In genomic region chr16:82603784-82604411, GRCh38 we compare ENCODE assay signal across 9 cellular contexts. TPM values are rescaled to one million over a fixed set of nuclear protein-coding genes. Genes with fewer than 3 reads are reported as not detected.
DNase-seq lines count a peak whose midpoint lies in the region; ATAC-seq and TF ChIP-seq lines count a peak whose summit lies in the region.
"Had no signal": no experiment of that assay in that cellular context is flagged by ENCODE, and none has a peak within 500 bp of the region (broad histone marks: within the 10 kb centered on the region; RNA-seq: fewer than 3 reads in every experiment).

No MANE protein-coding gene starts in this region.

- DNase-seq in GM13977 (ENCODE audit: low spot score) = no peak
- peak; percentile 39 for DNase-seq in RKO (ENCODE audit: low spot score)
- peak; percentile 46 for DNase-seq in foreskin melanocyte
- peak; percentile 51 for DNase-seq in prostate gland (ENCODE audit: low spot score)
- DNase-seq in activated CD8-positive, alpha-beta memory T cell treated with anti-CD3 and anti-CD28 coated beads, Interleukin-2, amount 10 ng/mL, durations not matched to agents 7 days and 5 days = no peak
- DNase-seq: naive B cell had no signal

- in situ Hi-C loops in GM13977 (cut with MboI; ENCODE audit: low pct_unique_long_range_greater_than_20kb, low sequenced_read_pairs, unreplicated experiment) = no loop called here

- H3K4me1 Mint-ChIP-seq in activated CD8-positive, alpha-beta memory T cell treated with anti-CD3 and anti-CD28 coated beads, Interleukin-2, amount 10 ng/mL, durations not matched to agents 7 days and 5 days = no peaks in the 10 kb centered on the region
- H3K4me1 Mint-ChIP-seq: naive B cell had no signal

- H3K36me3 ChIP-seq in prostate gland = no peaks in the 10 kb centered on the region

- H3K4me3 ChIP-seq in prostate gland = no peak overlapping the region

- H3K4me3 Mint-ChIP-seq in activated CD8-positive, alpha-beta memory T cell treated with anti-CD3 and anti-CD28 coated beads, Interleukin-2, amount 10 ng/mL, durations not matched to agents 7 days and 5 days = no peak overlapping the region
- H3K4me3 Mint-ChIP-seq: naive B cell had no signal

- intact Hi-C loops in prostate gland (cut with DNase I) = no loop called here

- H3K27me3 ChIP-seq in prostate gland (replicated peaks; ENCODE audit: insufficient read depth) = no peaks in the 10 kb centered on the region

- no peaks in the 10 kb centered on the region for H3K36me3 Mint-ChIP-seq in activated CD8-positive, alpha-beta memory T cell treated with anti-CD3 and anti-CD28 coated beads, Interleukin-2, amount 10 ng/mL, durations not matched to agents 7 days and 5 days
- H3K36me3 Mint-ChIP-seq: naive B cell had no signal

- no peaks in the 10 kb centered on the region for H3K27me3 Mint-ChIP-seq in activated CD8-positive, alpha-beta memory T cell treated with anti-CD3 and anti-CD28 coated beads, Interleukin-2, amount 10 ng/mL, durations not matched to agents 7 days and 5 days

- 13% methylated on average over 5 of the region's 5 CpGs for WGBS in prostate gland

- CTCF ChIA-PET in activated CD8-positive, alpha-beta memory T cell treated with anti-CD3 and anti-CD28 coated beads, Interleukin-2, amount 10 ng/mL, durations not matched to agents 7 days and 5 days (lab: Charles Lee) = no interaction called here

- no peak for TF ChIP-seq POLR2A in prostate gland (IDR thresholded peaks at IDR 0.05)

- no peaks in the 10 kb centered on the region for H3K4me1 ChIP-seq in prostate gland (replicated peaks)

- peaks cover 2% of the 10 kb centered on the region for H3K9me3 Mint-ChIP-seq in activated CD8-positive, alpha-beta memory T cell treated with anti-CD3 and anti-CD28 coated beads, Interleukin-2, amount 10 ng/mL, durations not matched to agents 7 days and 5 days (ENCODE audit: low read depth)

- no peak for ATAC-seq in activated CD8-positive, alpha-beta memory T cell treated with anti-CD3 and anti-CD28 coated beads, Interleukin-2, amount 10 ng/mL, durations not matched to agents 7 days and 5 days
- ATAC-seq in HG02571 (IDR thresholded peaks at IDR 0.05; ENCODE audit: unreplicated experiment) = no peak
- no peak for ATAC-seq in GM21825 (IDR thresholded peaks at IDR 0.05; ENCODE audit: unreplicated experiment)
- ATAC-seq in HG03175 (IDR thresholded peaks at IDR 0.05; ENCODE audit: unreplicated experiment) = no peak

- no peaks in the 10 kb centered on the region for H3K9me3 ChIP-seq in prostate gland

- H3K27ac ChIP-seq in prostate gland = no peak overlapping the region

- peak; percentile 16 for TF ChIP-seq CTCF in GM13977 (IDR thresholded peaks at IDR 0.05; ENCODE audit: extremely low read depth, insufficient read depth, missing control alignments)
- TF ChIP-seq CTCF in prostate gland (IDR thresholded peaks at IDR 0.05) = peak in 3 of 4 experiments; percentile 33 to 76 (median 39)

- H3K27ac Mint-ChIP-seq in activated CD8-positive, alpha-beta memory T cell treated with anti-CD3 and anti-CD28 coated beads, Interleukin-2, amount 10 ng/mL, durations not matched to agents 7 days and 5 days = no peak overlapping the region

RNA-seq across cellular contexts. Expression of gene CDH13, which starts 22.9 kb away (rescaled TPM):
- 10 to 100 TPM; 20.6 to 23.0 TPM for total RNA-seq in prostate gland
- total RNA-seq in activated CD8-positive, alpha-beta memory T cell treated with anti-CD3 and anti-CD28 coated beads, Interleukin-2, amount 10 ng/mL, durations not matched to agents 7 days and 5 days = not detected

Comparison
In these comparisons a context has a peak if more than half of its experiments do, and no peak if none do; other contexts are left out.
1. DNase-seq: peak in RKO (single experiment), foreskin melanocyte (single experiment) and prostate gland (single experiment); none in GM13977 (single experiment) and activated CD8-positive, alpha-beta memory T cell treated with anti-CD3 and anti-CD28 coated beads, Interleukin-2, amount 10 ng/mL, durations not matched to agents 7 days and 5 days (single experiment).
2. RNA of gene CDH13, which starts 22.9 kb away (total RNA-seq): 20.6 to 23.0 TPM in prostate gland; not detected in activated CD8-positive, alpha-beta memory T cell treated with anti-CD3 and anti-CD28 coated beads, Interleukin-2, amount 10 ng/mL, durations not matched to agents 7 days and 5 days; every median in the first group is over 10 times any median in the second.